In genomic region chr13:24496295-24496694, GRCh38 we compare ENCODE assay signal across 7 cellular contexts. TPM values are rescaled to one million over a fixed set of nuclear protein-coding genes. Genes with fewer than 3 reads are reported as not detected.
DNase-seq lines count a peak whose midpoint lies in the region; ATAC-seq and TF ChIP-seq lines count a peak whose summit lies in the region.
"Not testable (repeated sequence)": the region's sequence is repeated elsewhere in the genome, so short reads cannot be mapped to it uniquely, and the experiment has no call there.

No MANE protein-coding gene starts in this region.

- H3K79me2 ChIP-seq in PC-3 (ENCODE audit: low read length) = peaks cover 13% of the 10 kb centered on the region

- not testable (repeated sequence) for H3K4me2 ChIP-seq in PC-3 (ENCODE audit: low read length)

- H3K4me1 ChIP-seq in BE2C = not testable (repeated sequence)
- H3K4me1 ChIP-seq in PC-3 (ENCODE audit: insufficient read depth, low read length) = peaks cover 20% of the 10 kb centered on the region
- peaks cover 16% of the 10 kb centered on the region for H3K4me1 ChIP-seq in foreskin keratinocyte

- DNase-seq in BE2C (peak; percentile 60), EL (peak; percentile 45), M059J (ENCODE audit: low read depth) (peak; percentile 35), PC-3 (peak; percentile 27), RPMI7951 (ENCODE audit: low read depth) (peak; percentile 40), left kidney (ENCODE audit: low read depth, low spot score) (peak; percentile 2)
- not testable (repeated sequence) for DNase-seq in foreskin keratinocyte

- not testable (repeated sequence) for H3K27me3 ChIP-seq in BE2C; PC-3 (ENCODE audit: low read length); foreskin keratinocyte

- H2AFZ ChIP-seq in PC-3 (ENCODE audit: low read length) = not testable (repeated sequence)

- CTCF ChIA-PET in PC-3 (lab: Charles Lee) = not testable (repeated sequence)

- H3K9me2 ChIP-seq in PC-3 (replicated peaks; ENCODE audit: low read length) = not testable (repeated sequence)

- H4K20me1 ChIP-seq in PC-3 (ENCODE audit: low read length) = not testable (repeated sequence)

- H3K36me3 ChIP-seq in BE2C = not testable (repeated sequence)
- peaks cover 60% of the 10 kb centered on the region for H3K36me3 ChIP-seq in PC-3 (ENCODE audit: low read depth, low read length)

- intact Hi-C loops in PC-3 (cut with micrococcal nuclease) = not testable (repeated sequence)

- H3K9ac ChIP-seq in PC-3 (ENCODE audit: low read length) = not testable (repeated sequence)

- not testable (repeated sequence) for ATAC-seq in PC-3
- ATAC-seq in foreskin keratinocyte = peak; percentile 26

- peak overlapping the region; percentile 68 for H3K27ac ChIP-seq in PC-3 (ENCODE audit: low read length)
- H3K27ac ChIP-seq in foreskin keratinocyte = not testable (repeated sequence)

- not testable (repeated sequence) for H3K9me3 ChIP-seq in BE2C; PC-3 (ENCODE audit: low read length)

- not testable (repeated sequence) for H3F3A ChIP-seq in PC-3 (ENCODE audit: low read length, unreplicated experiment)

- BruUV-seq in PC-3 (replicated peaks; lab: Mats Ljungman, UMichigan) = not testable (repeated sequence)

- POLR2A ChIA-PET in PC-3 (lab: Charles Lee; ENCODE audit: unreplicated experiment) = not testable (repeated sequence)

- TF ChIP-seq CTCF in BE2C (IDR thresholded peaks at IDR 0.05; ENCODE audit: low read depth, low read length); PC-3 (conservative IDR thresholded peaks at IDR 0.05; ENCODE audit: low read depth, low read length); foreskin keratinocyte (conservative IDR thresholded peaks at IDR 0.05): not testable (repeated sequence)

- H3K4me3 ChIP-seq in BE2C (ENCODE audit: low read depth, low read length); PC-3 (ENCODE audit: low read length): not testable (repeated sequence)

RNA-seq across cellular contexts. Expression of gene PARP4, which starts 16.3 kb away (rescaled TPM):
- 7.4 TPM for polyA plus RNA-seq in BE2C (2012; ENCODE audit: insufficient read depth, insufficient read length, low read depth)
- 46.7 and 67.6 TPM in 2 replicates for total RNA-seq in M059J (2014; rRNA removed; shearing (Covaris generic))
- 50.4 and 54.4 TPM in 2 replicates for total RNA-seq in PC-3 (2014; rRNA removed)
- total RNA-seq in RPMI7951 (2014; rRNA removed; shearing (Covaris generic)) = 49.7 and 57.7 TPM in 2 replicates
- total RNA-seq in foreskin keratinocyte = 43.2 and 52.4 TPM in 2 replicates
- polyA plus RNA-seq in foreskin keratinocyte = 13.6 and 13.8 TPM in 2 replicates
